In the genomic region with DNA sequence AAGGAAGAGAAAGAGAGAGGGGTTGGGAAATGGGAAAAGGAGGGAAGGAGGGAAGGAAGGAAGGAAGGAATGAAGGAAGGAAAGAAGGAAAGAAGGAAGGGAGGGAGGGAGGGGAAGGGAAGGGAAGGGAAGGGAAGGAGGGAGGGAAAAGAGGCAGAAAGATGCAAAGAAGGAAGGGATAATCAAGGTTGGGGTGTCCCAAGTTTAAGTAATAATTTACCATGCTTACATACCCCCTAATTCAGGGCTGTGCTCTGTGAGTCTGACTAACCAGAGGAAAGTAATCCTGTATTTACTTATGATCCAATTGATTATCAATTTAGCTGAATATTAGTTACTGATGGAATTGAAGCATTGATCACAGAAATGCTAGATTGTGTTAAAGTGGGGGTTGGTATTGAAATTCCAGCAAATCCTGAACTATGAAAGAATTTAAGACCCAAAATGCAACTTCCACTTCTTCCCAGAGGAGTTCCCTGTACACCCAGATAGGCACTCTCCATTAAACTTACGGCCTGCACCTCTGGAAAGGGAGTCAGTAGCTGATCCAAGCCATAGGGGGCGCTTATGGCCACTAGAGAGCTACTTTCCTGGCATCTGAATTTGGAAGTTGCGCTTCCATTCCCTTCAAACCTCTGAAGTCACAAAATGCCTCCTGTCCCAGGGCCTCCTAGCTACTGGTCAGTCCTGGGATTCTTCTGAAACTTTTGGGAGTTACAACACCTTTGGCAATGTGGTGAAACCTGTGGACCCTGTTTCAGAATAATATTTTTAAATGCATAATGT, we compare ENCODE assay signal across 14 cellular contexts.
DNase-seq lines count a peak whose midpoint lies in the region; ATAC-seq and TF ChIP-seq lines count a peak whose summit lies in the region.
"Had no signal": no experiment of that assay in that cellular context is flagged by ENCODE, and none has a peak within 500 bp of the region (broad histone marks: within the 10 kb centered on the region; RNA-seq: fewer than 3 reads in every experiment).

No MANE protein-coding gene starts in this region.

- H3K4me3 ChIP-seq in GM06990 (replicated peaks; ENCODE audit: low read depth, low read length) = no peak overlapping the region
- H3K4me3 ChIP-seq in NT2/D1 (ENCODE audit: insufficient read length, low read depth) = no peak overlapping the region
- H3K4me3 ChIP-seq: gastrocnemius medialis, prostate gland had no signal

- H3K9me3 ChIP-seq in NT2/D1 (ENCODE audit: insufficient read depth, low read length) = peaks cover 11% of the 10 kb centered on the region; the same call in 1 of the 2 replicates
- H3K9me3 ChIP-seq: gastrocnemius medialis, prostate gland had no signal

- H3K36me3 ChIP-seq in GM06990 (ENCODE audit: control insufficient read depth, insufficient read depth, low read length) (no peaks in the 10 kb centered on the region), NT2/D1 (ENCODE audit: insufficient read depth, insufficient read length, low read length) (no peaks in the 10 kb centered on the region)
- H3K36me3 ChIP-seq: gastrocnemius medialis, prostate gland had no signal

- ATAC-seq in foreskin keratinocyte (peak; percentile 14), HG03469 (IDR thresholded peaks at IDR 0.05; ENCODE audit: unreplicated experiment) (no peak), HG03521 (IDR thresholded peaks at IDR 0.05; ENCODE audit: unreplicated experiment) (no peak)
- ATAC-seq: gastrocnemius medialis had no signal

- TF ChIP-seq CTCF in 22Rv1 (IDR thresholded peaks at IDR 0.05) (peak; percentile 42), GM06990 (IDR thresholded peaks at IDR 0.05; ENCODE audit: insufficient read depth, low read length, poor library complexity, severe bottlenecking) (peak; percentile 21), foreskin keratinocyte (conservative IDR thresholded peaks at IDR 0.05) (peak; percentile 39)

- no peaks in the 10 kb centered on the region for H3K4me1 ChIP-seq in NT2/D1 (ENCODE audit: insufficient read depth, insufficient read length)
- H3K4me1 ChIP-seq in foreskin keratinocyte = no peaks in the 10 kb centered on the region
- H3K4me1 ChIP-seq: gastrocnemius medialis, prostate gland had no signal

- H3K9ac ChIP-seq in NT2/D1 (ENCODE audit: insufficient read length, low read depth) = no peak overlapping the region

- H3K27me3 ChIP-seq in GM06990 (replicated peaks; ENCODE audit: control insufficient read depth, insufficient read depth, low read length) (no peaks in the 10 kb centered on the region), NT2/D1 (ENCODE audit: insufficient read depth, insufficient read length) (no peaks in the 10 kb centered on the region), foreskin keratinocyte (no peaks in the 10 kb centered on the region)
- H3K27me3 ChIP-seq: gastrocnemius medialis had no signal

- H3K27ac ChIP-seq in 22Rv1 (no peak overlapping the region), foreskin keratinocyte (no peak overlapping the region)
- H3K27ac ChIP-seq: gastrocnemius medialis, prostate gland had no signal

- DNase-seq in GM06990 (ENCODE audit: extremely low read depth, insufficient read length) (no peak), NT2/D1 (ENCODE audit: low read depth, low spot score) (peak; percentile 28), foreskin keratinocyte (no peak), dermis blood vessel endothelial cell (no peak), T-helper 2 cell (no peak)
- DNase-seq: activated CD4-positive, alpha-beta T cell treated with anti-CD3 and anti-CD28 coated beads, Interleukin-2, amount 10 ng/mL, durations not matched to agents 7 days and 5 days; activated gamma-delta T cell treated with Interleukin-2 at 50 U/mL for 16 hours; CD4-positive, alpha-beta T cell; gastrocnemius medialis; NCI-H524 had no signal
